In genomic region chr6:126118058-126118759, GRCh38 we compare ENCODE assay signal across 19 cellular contexts.
A peak's percentile ranks its signal among the peaks of the same experiment; 100 is the strongest.
DNase-seq lines count a peak whose midpoint lies in the region; TF ChIP-seq lines count a peak whose summit lies in the region.
"Had no signal": no experiment of that assay in that cellular context is flagged by ENCODE, and none has a peak within 500 bp of the region (broad histone marks: within the 10 kb centered on the region; RNA-seq: fewer than 3 reads in every experiment).

No MANE protein-coding gene starts in this region.

- H3K9me3 ChIP-seq in colonic mucosa = no peaks in the 10 kb centered on the region
- H3K9me3 ChIP-seq: BLaER1 treated with 17β-estradiol and CSF1 and Interleukin-3, amounts not matched to agents 10 nM and 100 nM; gastrocnemius medialis; SJSA1; tibial artery had no signal

- no peak overlapping the region for H3K27ac ChIP-seq in colonic mucosa
- H3K27ac ChIP-seq: BLaER1 treated with 17β-estradiol and CSF1 and Interleukin-3, amounts not matched to agents 10 nM and 100 nM; gastrocnemius medialis; SJSA1; tibial artery had no signal

- no peaks in the 10 kb centered on the region for H3K36me3 ChIP-seq in colonic mucosa
- H3K36me3 ChIP-seq: BLaER1 treated with 17β-estradiol and CSF1 and Interleukin-3, amounts not matched to agents 10 nM and 100 nM; SJSA1 had no signal

- no peak overlapping the region for H3K9ac ChIP-seq in colonic mucosa (ENCODE audit: low read depth in 2 of 2, low read length in 2 of 2)
- H3K9ac ChIP-seq: BLaER1 treated with 17β-estradiol and CSF1 and Interleukin-3, amounts not matched to agents 10 nM and 100 nM had no signal

- no peak overlapping the region for H3K4me3 ChIP-seq in cardiac fibroblast (replicated peaks in 1 of 2; ENCODE audit: low read depth in 2 of 2, low read length in 2 of 2)
- no peak overlapping the region for H3K4me3 ChIP-seq in colonic mucosa
- H3K4me3 ChIP-seq: BLaER1 treated with 17β-estradiol and CSF1 and Interleukin-3, amounts not matched to agents 10 nM and 100 nM; gastrocnemius medialis; SJSA1; tibial artery had no signal

- no peaks in the 10 kb centered on the region for H3K27me3 ChIP-seq in colonic mucosa
- H3K27me3 ChIP-seq: BLaER1 treated with 17β-estradiol and CSF1 and Interleukin-3, amounts not matched to agents 10 nM and 100 nM; gastrocnemius medialis; SJSA1; tibial artery had no signal

- no peaks in the 10 kb centered on the region for H3K4me1 ChIP-seq in colonic mucosa
- H3K4me1 ChIP-seq: BLaER1 treated with 17β-estradiol and CSF1 and Interleukin-3, amounts not matched to agents 10 nM and 100 nM; gastrocnemius medialis; SJSA1; tibial artery had no signal

- DNase-seq in NCI-H1417 (lab: John Stamatoyannopoulos, UW) (peak in 2 of 3 experiments; percentile 26 to 49), NCI-H1417 treated with DMSO at 0.1 percent for 48 hours (lab: John Stamatoyannopoulos, UW) (no peak), OCI-M1 (lab: John Stamatoyannopoulos, UW) (peak; percentile 91), cardiac fibroblast (ENCODE audit: low read depth in 2 of 2) (peak; percentile 27 to 28), myocyte (ENCODE audit: low read depth) (peak; percentile 76), colonic mucosa (no peak), AG20443 (ENCODE audit: low spot score) (no peak), HuH-7.5 (ENCODE audit: low spot score) (no peak)
- DNase-seq: 8988T; activated CD4-positive, alpha-beta T cell treated with anti-CD3 and anti-CD28 coated beads for 36 hours; activated CD8-positive, alpha-beta memory T cell treated with anti-CD3 and anti-CD28 coated beads, Interleukin-2, amount 10 ng/mL, durations not matched to agents 7 days and 5 days; cortex of kidney; gastrocnemius medialis; left colon; NCI-H1930; NCI-H69; tibial artery had no signal

- no peak for TF ChIP-seq CTCF in cardiac fibroblast (IDR thresholded peaks at IDR 0.05; ENCODE audit: low read depth, low read length)
- TF ChIP-seq CTCF in colonic mucosa (IDR thresholded peaks at IDR 0.05) = no peak

- intact Hi-C loops in colonic mucosa (cut with DNase I) = no loop called here

Comparison
In these comparisons a context has a peak if more than half of its experiments do, and no peak if none do; other contexts are left out.
1. DNase-seq: peak in NCI-H1417 (2 of 3), OCI-M1 (single experiment), cardiac fibroblast (2 of 2) and myocyte (single experiment); none in NCI-H1417 treated with DMSO at 0.1 percent for 48 hours (single experiment), colonic mucosa (single experiment), AG20443 (single experiment) and HuH-7.5 (single experiment).